In genomic region chr11:2802389-2803185, GRCh38 we compare ENCODE assay signal across 13 cellular contexts.
A peak's percentile ranks its signal among the peaks of the same experiment; 100 is the strongest.
DNase-seq lines count a peak whose midpoint lies in the region; ATAC-seq and TF ChIP-seq lines count a peak whose summit lies in the region.
"Had no signal": no experiment of that assay in that cellular context is flagged by ENCODE, and none has a peak within 500 bp of the region (broad histone marks: within the 10 kb centered on the region; RNA-seq: fewer than 3 reads in every experiment).

No MANE protein-coding gene starts in this region.

- no peaks in the 10 kb centered on the region for H4K20me1 ChIP-seq in osteoblast (ENCODE audit: insufficient read depth, low read length)

- no peaks in the 10 kb centered on the region for H3K79me2 ChIP-seq in osteoblast (ENCODE audit: insufficient read depth, low read length)

- H3K4me3 ChIP-seq in A673 (ENCODE audit: low read depth, low read length, poor library complexity, severe bottlenecking), result no peak overlapping the region
- H3K4me3 ChIP-seq in colonic mucosa, result no peak overlapping the region
- no peak overlapping the region for H3K4me3 ChIP-seq in osteoblast (ENCODE audit: insufficient read depth, low read length)
- H3K4me3 ChIP-seq: vagina had no signal

- H3K9me3 ChIP-seq in A673 (ENCODE audit: low read depth, low read length, poor library complexity, severe bottlenecking), result no peaks in the 10 kb centered on the region
- H3K9me3 ChIP-seq in colonic mucosa, result no peaks in the 10 kb centered on the region
- no peaks in the 10 kb centered on the region for H3K9me3 ChIP-seq in osteoblast (ENCODE audit: low read depth, low read length)
- H3K9me3 ChIP-seq: vagina had no signal

- BruUV-seq in A673 (replicated peaks; lab: Mats Ljungman, UMichigan), result no TSS peak

- H3K9ac ChIP-seq in colonic mucosa (ENCODE audit: low read depth in 2 of 2, low read length in 2 of 2), result no peak overlapping the region

- CTCF ChIA-PET in A673 (lab: Charles Lee), result no interaction called here

- intact Hi-C loops in A673 (cut with micrococcal nuclease; ENCODE audit: unreplicated experiment) (no loop called here), colonic mucosa (cut with DNase I) (no loop called here)

- DNase-seq in A673 (ENCODE audit: low spot score) (peak; percentile 11), D341Med (ENCODE audit: low spot score) (peak; percentile 78), colonic mucosa (peak; percentile 15), osteoblast (ENCODE audit: insufficient read length, low spot score, missing footprints) (peak; percentile 75), anterior cingulate cortex (lab: John Stamatoyannopoulos, UW) (no peak), putamen (ENCODE audit: low spot score) (no peak), DMS153 treated with DMSO at 0.1 percent for 48 hours (lab: John Stamatoyannopoulos, UW; ENCODE audit: unreplicated experiment) (no peak)
- DNase-seq: NCI-H226; retina; stimulated activated CD4-positive, alpha-beta T cell treated with anti-CD3 and anti-CD28 coated beads, Interleukin-4, amount 100 ng/mL, for 4 hours had no signal

- no peak overlapping the region for H3K4me2 ChIP-seq in osteoblast (ENCODE audit: insufficient read depth, low read length)

- H3K27ac ChIP-seq in A673 (ENCODE audit: low read depth, low read length, poor library complexity, severe bottlenecking) (no peak overlapping the region), colonic mucosa (no peak overlapping the region), osteoblast (ENCODE audit: low read depth, low read length) (no peak overlapping the region)
- H3K27ac ChIP-seq: vagina had no signal

- POLR2A ChIA-PET in A673 (lab: Charles Lee; ENCODE audit: low non-redundant PET), result no interaction called here

- H3K36me3 ChIP-seq in A673 (ENCODE audit: insufficient read depth, low read length, poor library complexity, severe bottlenecking) (no peaks in the 10 kb centered on the region), colonic mucosa (no peaks in the 10 kb centered on the region), osteoblast (ENCODE audit: insufficient read depth, low read length) (no peaks in the 10 kb centered on the region)
- H3K36me3 ChIP-seq: vagina had no signal

- H3K4me1 ChIP-seq in A673 (ENCODE audit: insufficient read depth, low read length, poor library complexity, severe bottlenecking) (no peaks in the 10 kb centered on the region), colonic mucosa (no peaks in the 10 kb centered on the region), osteoblast (ENCODE audit: insufficient read depth, low read length) (no peaks in the 10 kb centered on the region)

- ATAC-seq in GM19463 (IDR thresholded peaks at IDR 0.05; ENCODE audit: unreplicated experiment), result no peak
- ATAC-seq: stimulated activated effector memory CD8-positive, alpha-beta T cell treated with anti-CD3 and anti-CD28 coated beads, Interleukin-12 subunit alpha, Interleukin-12 subunit beta, amount 100 ng/mL, for 72 hours had no signal

- H2AFZ ChIP-seq in osteoblast (ENCODE audit: low read length), result no peak overlapping the region

- peaks cover 23% of the 10 kb centered on the region for H3K27me3 ChIP-seq in A673 (replicated peaks; ENCODE audit: insufficient read depth, low read depth, low read length, poor library complexity)
- no peaks in the 10 kb centered on the region for H3K27me3 ChIP-seq in colonic mucosa
- peaks cover 26% of the 10 kb centered on the region for H3K27me3 ChIP-seq in osteoblast (ENCODE audit: insufficient read depth, low read length)
- H3K27me3 ChIP-seq: vagina had no signal

- no peak for TF ChIP-seq CTCF in A673 (conservative IDR thresholded peaks at IDR 0.05; ENCODE audit: low read depth, low read length)
- TF ChIP-seq CTCF in colonic mucosa (IDR thresholded peaks at IDR 0.05), result no peak
- no peak for TF ChIP-seq CTCF in osteoblast (IDR thresholded peaks at IDR 0.05; ENCODE audit: extremely low read depth, low read depth, low read length)

Comparison
In these comparisons a context has a peak if more than half of its experiments do, and no peak if none do; other contexts are left out.
1. DNase-seq: peak in A673 (single experiment), D341Med (single experiment), colonic mucosa (single experiment) and osteoblast (single experiment); none in anterior cingulate cortex (0 of 58), putamen (single experiment) and DMS153 treated with DMSO at 0.1 percent for 48 hours (single experiment).